Comparison of ENCODE assay signal across 1 cellular context in genomic region chr1:230749150-230749549, GRCh38.
TF ChIP-seq lines count a peak whose summit lies in the region.

No MANE protein-coding gene starts in this region.

TF ChIP-seq in HEK293, 187 proteins besides CTCF, POLR2A, EP300 and RAD21 (continued from another document):
- no peak for TF ChIP-seq ZNF157 (tag by site-specific recombination; IDR thresholded peaks at IDR 0.05)
- no peak for TF ChIP-seq REST (tag by site-specific recombination; IDR thresholded peaks at IDR 0.05)
- TF ChIP-seq ZNF155 (tag by site-specific recombination; IDR thresholded peaks at IDR 0.05) = no peak
- no peak for TF ChIP-seq ZNF48 (tag by site-specific recombination; IDR thresholded peaks at IDR 0.05)
- no peak for TF ChIP-seq SCRT1 (tag by site-specific recombination; IDR thresholded peaks at IDR 0.05; ENCODE audit: borderline replicate concordance)
- no peak for TF ChIP-seq PRDM10 (tag by site-specific recombination; IDR thresholded peaks at IDR 0.05)
- no peak for TF ChIP-seq PATZ1 (tag by site-specific recombination; IDR thresholded peaks at IDR 0.05)
- no peak for TF ChIP-seq SCRT2 (tag by site-specific recombination; IDR thresholded peaks at IDR 0.05)
- no peak for TF ChIP-seq ZNF704 (tag by site-specific recombination; IDR thresholded peaks at IDR 0.05)
- TF ChIP-seq SALL2 (tag by site-specific recombination; IDR thresholded peaks at IDR 0.05; ENCODE audit: borderline replicate concordance) = no peak
